Comparison of ENCODE assay signal across 10 cellular contexts in genomic region chr16:27327586-27327915, GRCh38. TPM values are rescaled to one million over a fixed set of nuclear protein-coding genes. Genes with fewer than 3 reads are reported as not detected.
A peak's percentile ranks its signal among the peaks of the same experiment; 100 is the strongest.
DNase-seq lines count a peak whose midpoint lies in the region; ATAC-seq, FAIRE-seq and TF ChIP-seq lines count a peak whose summit lies in the region.
"Had no signal": no experiment of that assay in that cellular context is flagged by ENCODE, and none has a peak within 500 bp of the region (broad histone marks: within the 10 kb centered on the region; RNA-seq: fewer than 3 reads in every experiment).

No MANE protein-coding gene starts in this region.

- H3K4me3 ChIP-seq in CD4-positive, CD25-positive, alpha-beta regulatory T cell (ENCODE audit: low read depth, low read length) = no peak overlapping the region
- H3K4me3 ChIP-seq in SJCRH30 (no peak overlapping the region), pancreas (no peak overlapping the region)

- H3K9me3 ChIP-seq in CD4-positive, CD25-positive, alpha-beta regulatory T cell (ENCODE audit: control insufficient read depth in 2 of 2, low read length in 2 of 2) = no peaks in the 10 kb centered on the region
- H3K9me3 ChIP-seq in SJCRH30 (replicated peaks) (no peaks in the 10 kb centered on the region), pancreas (no peaks in the 10 kb centered on the region)

- WGBS in pancreas, 2 donors = 43 to 49% methylated on average over 3 of the region's 3 CpGs

- H3K27ac Mint-ChIP-seq in CD4-positive, CD25-positive, alpha-beta regulatory T cell = peak overlapping the region; percentile 84 to 89 (median 87)
- H3K27ac Mint-ChIP-seq in endothelial cell (ENCODE audit: unreplicated experiment) = peak overlapping the region; percentile 86

- TF ChIP-seq CTCF in endothelial cell (IDR thresholded peaks at IDR 0.05; ENCODE audit: unreplicated experiment) (no peak), pancreas (IDR thresholded peaks at IDR 0.05) (no peak)

- no peaks in the 10 kb centered on the region for H3K27me3 Mint-ChIP-seq in CD4-positive, CD25-positive, alpha-beta regulatory T cell
- H3K27me3 Mint-ChIP-seq in endothelial cell (ENCODE audit: unreplicated experiment) = no peaks in the 10 kb centered on the region

- intact Hi-C loops in pancreas (cut with DNase I) = no loop called here

- H3K4me3 Mint-ChIP-seq in CD4-positive, CD25-positive, alpha-beta regulatory T cell = peak overlapping the region; percentile 11 to 74 (median 56)
- no peak overlapping the region for H3K4me3 Mint-ChIP-seq in endothelial cell (ENCODE audit: unreplicated experiment)

- H3K36me3 ChIP-seq in CD4-positive, CD25-positive, alpha-beta regulatory T cell (ENCODE audit: control insufficient read depth, insufficient read depth, low read length) = peaks cover 18% of the 10 kb centered on the region
- peaks cover 24% of the 10 kb centered on the region for H3K36me3 ChIP-seq in SJCRH30
- peaks cover 0 to 3% (median 0%) of the 10 kb centered on the region in 3 donors for H3K36me3 ChIP-seq in pancreas

- no peak for ATAC-seq in CD4-positive, CD25-positive, alpha-beta regulatory T cell (ENCODE audit: low read depth in 2 of 2)
- ATAC-seq in pancreas (no peak), HG03159 (IDR thresholded peaks at IDR 0.05; ENCODE audit: unreplicated experiment) (no peak), GM21515 (IDR thresholded peaks at IDR 0.05; ENCODE audit: unreplicated experiment) (no peak)

- FAIRE-seq in pancreas (lab: Jason Lieb, UNC) = no peak
- FAIRE-seq: small intestine had no signal

- peaks cover 36% of the 10 kb centered on the region for H3K36me3 Mint-ChIP-seq in CD4-positive, CD25-positive, alpha-beta regulatory T cell
- peaks cover 3% of the 10 kb centered on the region for H3K36me3 Mint-ChIP-seq in endothelial cell (ENCODE audit: low read depth, unreplicated experiment)

- no peak for DNase-seq in CD4-positive, CD25-positive, alpha-beta regulatory T cell
- no peak for DNase-seq in SJCRH30
- no peak for DNase-seq in endothelial cell (ENCODE audit: low spot score)
- no peak for DNase-seq in pancreas
- no peak for DNase-seq in effector CD4-positive, alpha-beta T cell
- no peak for DNase-seq in NCI-H2227 (lab: John Stamatoyannopoulos, UW; ENCODE audit: unreplicated experiment)
- DNase-seq: activated CD4-positive, alpha-beta T cell treated with anti-CD3 and anti-CD28 coated beads, Interleukin-2, amount 50 U/mL, for 4 hours had no signal

- peaks cover 21 to 88% (median 57%) of the 10 kb centered on the region in 4 donors for H3K4me1 Mint-ChIP-seq in CD4-positive, CD25-positive, alpha-beta regulatory T cell
- H3K4me1 Mint-ChIP-seq in endothelial cell (ENCODE audit: unreplicated experiment) = peaks cover 32% of the 10 kb centered on the region

- H3K27ac ChIP-seq in CD4-positive, CD25-positive, alpha-beta regulatory T cell (ENCODE audit: insufficient read depth, low read length, poor library complexity, severe bottlenecking) = peak overlapping the region; percentile 48
- H3K27ac ChIP-seq in SJCRH30 (peak overlapping the region; percentile 98), pancreas (peak overlapping the region; percentile 56 to 94 (median 84))

- peaks cover 56% of the 10 kb centered on the region for H3K4me1 ChIP-seq in CD4-positive, CD25-positive, alpha-beta regulatory T cell (ENCODE audit: control insufficient read depth, insufficient read depth, low read length, poor library complexity, severe bottlenecking)
- H3K4me1 ChIP-seq in SJCRH30 (peaks cover 26% of the 10 kb centered on the region), pancreas (peaks cover 0 to 52% (median 9%) of the 10 kb centered on the region in 3 donors)

- no peaks in the 10 kb centered on the region for H3K27me3 ChIP-seq in CD4-positive, CD25-positive, alpha-beta regulatory T cell (ENCODE audit: control insufficient read depth, insufficient read depth, low read length)
- no peaks in the 10 kb centered on the region for H3K27me3 ChIP-seq in SJCRH30
- no peaks in the 10 kb centered on the region for H3K27me3 ChIP-seq in pancreas

- H3K9me3 Mint-ChIP-seq in CD4-positive, CD25-positive, alpha-beta regulatory T cell = no peaks in the 10 kb centered on the region
- no peaks in the 10 kb centered on the region for H3K9me3 Mint-ChIP-seq in endothelial cell (ENCODE audit: unreplicated experiment)

RNA-seq across cellular contexts. Expression of gene IL4R, which starts 13.8 kb away (rescaled TPM):
- total RNA-seq in CD4-positive, CD25-positive, alpha-beta regulatory T cell = 160 TPM
- 10 to 100 TPM; 21.2 to 32.4 (median 25.8) TPM for polyA plus RNA-seq in CD4-positive, CD25-positive, alpha-beta regulatory T cell
- total RNA-seq in SJCRH30 (2014; rRNA removed; shearing (Covaris generic)) = 71.0 and 75.1 TPM in 2 replicates
- total RNA-seq in endothelial cell (ENCODE audit: unreplicated experiment) (45.7 TPM), pancreas (10 to 100 TPM; 16.0 to 58.7 (median 19.7) TPM)
- 10 to 100 TPM; 38.1 to 49.7 TPM for polyA plus RNA-seq in pancreas

RNA-seq across cellular contexts. Expression of gene NSMCE1, which starts 59.0 kb away (rescaled TPM):
- total RNA-seq in CD4-positive, CD25-positive, alpha-beta regulatory T cell = 40.0 TPM
- polyA plus RNA-seq in CD4-positive, CD25-positive, alpha-beta regulatory T cell = 100 to 1,000 TPM; 128 to 156 (median 138) TPM
- total RNA-seq in SJCRH30 (2014; rRNA removed; shearing (Covaris generic)) = 38.3 and 39.5 TPM in 2 replicates
- total RNA-seq in endothelial cell (ENCODE audit: unreplicated experiment) (21.0 TPM), pancreas (10 to 100 TPM; 27.6 to 37.7 (median 31.7) TPM)
- polyA plus RNA-seq in pancreas = 10 to 100 TPM; 30.0 to 37.9 TPM

Comparison
In these comparisons a context has a peak if more than half of its experiments do, and no peak if none do; other contexts are left out.
1. H3K27ac ChIP-seq: peak in every context shown above with its lines; median percentile 98 in SJCRH30; 84 in pancreas; 48 in CD4-positive, CD25-positive, alpha-beta regulatory T cell.